Comparison of ENCODE assay signal across 8 cellular contexts in genomic region chr6:17393335-17394191, GRCh38. TPM values are rescaled to one million over a fixed set of nuclear protein-coding genes. Genes with fewer than 3 reads are reported as not detected.
A peak's percentile ranks its signal among the peaks of the same experiment; 100 is the strongest.
DNase-seq lines count a peak whose midpoint lies in the region; ATAC-seq and TF ChIP-seq lines count a peak whose summit lies in the region.

Gene CAP2 (plus strand): TSS chr6:17393595. CDS start chr6:17421556, 27,961 bp downstream.

- H3K9ac ChIP-seq in endodermal cell (ENCODE audit: extremely low read depth, low read length, poor library complexity, severe bottlenecking): peak within 1 kb of the TSS; percentile 89
- H3K9ac ChIP-seq in subcutaneous abdominal adipose tissue (ENCODE audit: low read length in 5 of 5): peak within 1 kb of the TSS; percentile 40 to 75 (median 55)

- H3K36me3 ChIP-seq in endodermal cell (ENCODE audit: control insufficient read depth, insufficient read depth, low read length) (peaks cover 28% of the 10 kb centered on the region), right lobe of liver (no peaks in the 10 kb centered on the region), subcutaneous abdominal adipose tissue (ENCODE audit: control insufficient read depth in 5 of 5, insufficient read depth in 5 of 5, low read length in 5 of 5) (no peaks in the 10 kb centered on the region)

- H3K4me1 ChIP-seq in endodermal cell (ENCODE audit: control insufficient read depth, insufficient read depth, low read length) (peaks cover 4% of the 10 kb centered on the region), right lobe of liver (peaks cover 0 to 11% (median 4%) of the 10 kb centered on the region in 4 donors), subcutaneous abdominal adipose tissue (ENCODE audit: control insufficient read depth in 5 of 5, insufficient read depth in 5 of 5, low read length in 5 of 5) (peaks cover 0 to 27% (median 16%) of the 10 kb centered on the region in 5 donors)

- H3K36me3 Mint-ChIP-seq in endodermal cell (ENCODE audit: low read depth): peaks cover 21% of the 10 kb centered on the region

- peak within 1 kb of the TSS; percentile 91 for H3K4me3 Mint-ChIP-seq in endodermal cell

- H3K27ac ChIP-seq in endodermal cell (ENCODE audit: low read depth, low read length) (peak within 1 kb of the TSS; percentile 72), right lobe of liver (peak within 1 kb of the TSS; percentile 52 to 87 (median 86)), subcutaneous abdominal adipose tissue (ENCODE audit: low read depth, low read length) (peak within 1 kb of the TSS; percentile 83)

- WGBS in endodermal cell (ENCODE audit: insufficient coverage in 1 of 2, insufficient read length in 1 of 2), 2 experiments: 0 to 1% methylated on average over 11 to 80 of the region's 81 CpGs
- WGBS in right lobe of liver (ENCODE audit: insufficient coverage, low coverage, low lambda C conversion rate, missing lambda C conversion rate): 2% methylated on average over 39 of the region's 81 CpGs

- peaks cover 7% of the 10 kb centered on the region for H3K27me3 Mint-ChIP-seq in endodermal cell (ENCODE audit: insufficient read depth)

- TF ChIP-seq POLR2A in right lobe of liver (IDR thresholded peaks at IDR 0.05): peak; percentile 66

- H3K4me3 ChIP-seq in endodermal cell (ENCODE audit: low read length) (peak within 1 kb of the TSS; percentile 92), right lobe of liver (peak within 1 kb of the TSS; percentile 44 to 64 (median 53)), subcutaneous abdominal adipose tissue (ENCODE audit: low read depth in 1 of 5, low read length in 5 of 5) (peak within 1 kb of the TSS; percentile 63 to 85 (median 70))

- peak; percentile 52 for ATAC-seq in HG02759 (IDR thresholded peaks at IDR 0.05; ENCODE audit: unreplicated experiment)
- peak; percentile 83 to 89 (median 87) for ATAC-seq in right lobe of liver
- ATAC-seq in HG03045 (IDR thresholded peaks at IDR 0.05; ENCODE audit: unreplicated experiment): no peak

- in situ Hi-C loops in SK-MEL-5 (cut with HindIII; ENCODE audit: low pct_unique_long_range_greater_than_20kb, low sequenced_read_pairs): no loop called here

- intact Hi-C loops in right lobe of liver (cut with DNase I): no loop called here

- H3K4me1 Mint-ChIP-seq in endodermal cell: peaks cover 10% of the 10 kb centered on the region

- peaks cover 33% of the 10 kb centered on the region for H3K9me3 ChIP-seq in endodermal cell (ENCODE audit: control insufficient read depth, low read length)
- H3K9me3 ChIP-seq in right lobe of liver: no peaks in the 10 kb centered on the region
- no peaks in the 10 kb centered on the region for H3K9me3 ChIP-seq in subcutaneous abdominal adipose tissue (ENCODE audit: control insufficient read depth in 5 of 5, low read length in 5 of 5)

- TF ChIP-seq CTCF in endodermal cell (conservative IDR thresholded peaks at IDR 0.05) (no peak), right lobe of liver (IDR thresholded peaks at IDR 0.05) (no peak)

- H3K9me3 Mint-ChIP-seq in endodermal cell: peaks cover 8% of the 10 kb centered on the region

- H3K27me3 ChIP-seq in endodermal cell (ENCODE audit: control insufficient read depth, insufficient read depth, low read length, poor library complexity, severe bottlenecking) (no peaks in the 10 kb centered on the region), right lobe of liver (no peaks in the 10 kb centered on the region), subcutaneous abdominal adipose tissue (ENCODE audit: control insufficient read depth in 5 of 5, insufficient read depth in 4 of 5, low read length in 5 of 5) (peaks cover 0 to 2% (median 0%) of the 10 kb centered on the region in 5 donors)

- DNase-seq in Ammon's horn (ENCODE audit: low spot score): peak; percentile 90
- DNase-seq in SK-MEL-5 (ENCODE audit: low read depth, low spot score): peak; percentile 73
- peak; percentile 93 for DNase-seq in endodermal cell
- peak; percentile 64 to 76 (median 71) for DNase-seq in right lobe of liver
- DNase-seq in cortex of kidney (lab: John Stamatoyannopoulos, UW): no peak

- peak within 1 kb of the TSS; percentile 99 for H3K27ac Mint-ChIP-seq in endodermal cell

RNA-seq across cellular contexts. Expression of gene CAP2, which starts in this region (rescaled TPM):
- total RNA-seq in SK-MEL-5 (2014; rRNA removed; shearing (Covaris generic)): 21.3 and 21.8 TPM in 2 replicates
- 24.2 and 27.1 TPM in 2 replicates for polyA plus RNA-seq in SK-MEL-5 (2015; cell fraction: cytosol; rRNA removed)
- 11.4 and 17.3 TPM in 2 replicates for polyA plus RNA-seq in SK-MEL-5 (2015; cell fraction: nucleus; rRNA removed)
- total RNA-seq in endodermal cell: 10 to 100 TPM; 29.8 to 35.9 TPM
- 38.4 TPM for polyA plus RNA-seq in endodermal cell (2013, experiment 1 of 2)
- 44.8 TPM for polyA plus RNA-seq in endodermal cell (2013, experiment 2 of 2)
- 1 to 10 TPM; 2.1 to 7.4 (median 6.1) TPM for total RNA-seq in right lobe of liver
